39 cellular contexts compared by ENCODE assay signal in genomic region chr12:83472772-83473171, GRCh38.
"Had no signal": no experiment of that assay in that cellular context is flagged by ENCODE, and none has a peak within 500 bp of the region (broad histone marks: within the 10 kb centered on the region; RNA-seq: fewer than 3 reads in every experiment).

No MANE protein-coding gene starts in this region.

- H3K27ac ChIP-seq: adrenal gland, ascending aorta, body of pancreas, brain microvascular endothelial cell, breast epithelium had no signal

- H3K36me3 ChIP-seq: adrenal gland, ascending aorta, brain microvascular endothelial cell, breast epithelium had no signal

- H3K27me3 ChIP-seq: adrenal gland, ascending aorta, body of pancreas, brain microvascular endothelial cell, breast epithelium had no signal

- H3K9me3 Mint-ChIP-seq: activated naive CD8-positive, alpha-beta T cell treated with anti-CD3 and anti-CD28 coated beads for 36 hours; activated naive CD8-positive, alpha-beta T cell treated with anti-CD3 and anti-CD28 coated beads, Interleukin-2, amount 10 ng/mL, durations not matched to agents 7 days and 5 days; activated naive CD8-positive, alpha-beta T cell treated with anti-CD3 and anti-CD28 coated beads, Interleukin-2, amount 50 U/mL, for 24 hours; activated T-cell treated with anti-CD3 and anti-CD28 coated beads, Interleukin-2, amount 50 U/mL, for 24 hours; activated T-cell treated with anti-CD3 and anti-CD28 coated beads, Interleukin-2, amount 50 U/mL, for 4 hours; activated T-helper 1 cell treated with anti-CD3 and anti-CD28 coated beads, Interleukin-12 subunit alpha, Interleukin-12 subunit beta, Interleukin-2, Interleukin-4 antibody, amounts not matched to agents 30 ng/mL and 10 ng/mL and 1 ng/mL, durations not matched to agents 14 hours and 24 hours and 36 hours; activated T-helper 17 cell treated with anti-CD3 and anti-CD28 coated beads, Interleukin-2, amount 50 U/mL, for 72 hours; activated T-helper 2 cell treated with anti-CD3 and anti-CD28 coated beads, Interferon-gamma antibody, Interleukin-2, Interleukin-4, amounts not matched to agents 10 μg/mL and 5 μg/mL and 100 μg/mL, durations not matched to agents 14 hours and 24 hours and 36 hours; brain; central memory CD8-positive, alpha-beta T cell had no signal

- DNase-seq: activated effector memory CD4-positive, alpha-beta T cell treated with anti-CD3 and anti-CD28 coated beads, Interleukin-2, amount 50 U/mL, for 16 hours; activated effector memory CD4-positive, alpha-beta T cell treated with Interleukin-2 at 50 U/mL for 16 hours; activated gamma-delta T cell; activated gamma-delta T cell treated with Interleukin-2 at 50 U/mL for 16 hours; activated naive CD4-positive, alpha-beta T cell; activated naive CD4-positive, alpha-beta T cell treated with anti-CD3 and anti-CD28 coated beads for 36 hours; activated naive CD4-positive, alpha-beta T cell treated with anti-CD3 and anti-CD28 coated beads, Interleukin-2, amount 10 ng/mL, durations not matched to agents 7 days and 5 days; activated naive CD4-positive, alpha-beta T cell treated with anti-CD3 and anti-CD28 coated beads, Interleukin-2, amount 50 U/mL, for 16 hours; activated naive CD4-positive, alpha-beta T cell treated with Interleukin-2 at 50 U/mL for 16 hours; activated naive CD8-positive, alpha-beta T cell treated with anti-CD3 and anti-CD28 coated beads for 36 hours; activated naive CD8-positive, alpha-beta T cell treated with anti-CD3 and anti-CD28 coated beads, Interleukin-2, amount 10 ng/mL, durations not matched to agents 7 days and 5 days; activated naive CD8-positive, alpha-beta T cell treated with anti-CD3 and anti-CD28 coated beads, Interleukin-2, amount 50 U/mL, for 24 hours; activated T-cell treated with anti-CD3 and anti-CD28 coated beads for 4 hours; activated T-cell treated with anti-CD3 and anti-CD28 coated beads, Interleukin-2, amount 50 U/mL, for 1 hour; activated T-cell treated with anti-CD3 and anti-CD28 coated beads, Interleukin-2, amount 50 U/mL, for 24 hours; activated T-cell treated with anti-CD3 and anti-CD28 coated beads, Interleukin-2, amount 50 U/mL, for 4 hours; activated T-cell treated with anti-CD3 and anti-CD28 coated beads, Interleukin-2, amount 50 U/mL, for 48 hours; activated T-cell treated with anti-CD3 and anti-CD28 coated beads, Interleukin-2, amount 50 U/mL, for 72 hours; adrenal gland; amniotic stem cell; amygdala; anterior cingulate cortex; aorta; body of pancreas; brain microvascular endothelial cell; caudate nucleus; central memory CD4-positive, alpha-beta T cell; cerebellar nuclear complex had no signal

- ATAC-seq: activated naive CD8-positive, alpha-beta T cell treated with anti-CD3 and anti-CD28 coated beads, Interleukin-2, amount 50 U/mL, for 24 hours; activated T-cell treated with anti-CD3 and anti-CD28 coated beads, Interleukin-2, amount 50 U/mL, for 4 hours; activated T-cell treated with anti-CD3 and anti-CD28 coated beads, Interleukin-2, amount 50 U/mL, for 72 hours; activated T-helper 17 cell treated with anti-CD3 and anti-CD28 coated beads, Interleukin-2, amount 50 U/mL, for 72 hours; body of pancreas had no signal

- H3K9me3 ChIP-seq: adrenal gland, ascending aorta, body of pancreas, breast epithelium had no signal

- H3K36me3 Mint-ChIP-seq: activated naive CD4-positive, alpha-beta T cell treated with anti-CD3 and anti-CD28 coated beads, Interleukin-2, amount 10 ng/mL, durations not matched to agents 7 days and 5 days; activated naive CD4-positive, alpha-beta T cell treated with anti-CD3 and anti-CD28 coated beads, Interleukin-2, amount 50 U/mL, for 24 hours; activated naive CD8-positive, alpha-beta T cell; activated naive CD8-positive, alpha-beta T cell treated with anti-CD3 and anti-CD28 coated beads for 36 hours; activated naive CD8-positive, alpha-beta T cell treated with anti-CD3 and anti-CD28 coated beads, Interleukin-2, amount 10 ng/mL, durations not matched to agents 7 days and 5 days; brain had no signal

- H3K4me3 ChIP-seq: adrenal gland, ascending aorta, body of pancreas, breast epithelium had no signal

- H3K27ac Mint-ChIP-seq: activated naive CD4-positive, alpha-beta T cell treated with anti-CD3 and anti-CD28 coated beads for 36 hours; activated naive CD4-positive, alpha-beta T cell treated with anti-CD3 and anti-CD28 coated beads, Interleukin-2, amount 10 ng/mL, durations not matched to agents 7 days and 5 days; activated naive CD4-positive, alpha-beta T cell treated with anti-CD3 and anti-CD28 coated beads, Interleukin-2, amount 50 U/mL, for 24 hours; activated naive CD8-positive, alpha-beta T cell; activated naive CD8-positive, alpha-beta T cell treated with anti-CD3 and anti-CD28 coated beads for 36 hours; activated naive CD8-positive, alpha-beta T cell treated with anti-CD3 and anti-CD28 coated beads, Interleukin-2, amount 10 ng/mL, durations not matched to agents 7 days and 5 days; activated naive CD8-positive, alpha-beta T cell treated with anti-CD3 and anti-CD28 coated beads, Interleukin-2, amount 50 U/mL, for 24 hours; activated T-cell treated with anti-CD3 and anti-CD28 coated beads, Interleukin-2, amount 50 U/mL, for 24 hours; activated T-cell treated with anti-CD3 and anti-CD28 coated beads, Interleukin-2, amount 50 U/mL, for 72 hours; activated T-helper 1 cell treated with anti-CD3 and anti-CD28 coated beads, Interleukin-12 subunit alpha, Interleukin-12 subunit beta, Interleukin-2, Interleukin-4 antibody, amounts not matched to agents 30 ng/mL and 10 ng/mL and 1 ng/mL, durations not matched to agents 14 hours and 24 hours and 36 hours; activated T-helper 17 cell treated with anti-CD3 and anti-CD28 coated beads, Interleukin-2, amount 50 U/mL, for 72 hours; activated T-helper 2 cell treated with anti-CD3 and anti-CD28 coated beads, Interferon-gamma antibody, Interleukin-2, Interleukin-4, amounts not matched to agents 10 μg/mL and 5 μg/mL and 100 μg/mL, durations not matched to agents 14 hours and 24 hours and 36 hours; brain had no signal

- H3K4me1 ChIP-seq: adrenal gland, ascending aorta, body of pancreas, breast epithelium had no signal

- FAIRE-seq: astrocyte, bronchial epithelial cell had no signal
